Comparison of ENCODE assay signal across 8 cellular contexts in the genomic region with DNA sequence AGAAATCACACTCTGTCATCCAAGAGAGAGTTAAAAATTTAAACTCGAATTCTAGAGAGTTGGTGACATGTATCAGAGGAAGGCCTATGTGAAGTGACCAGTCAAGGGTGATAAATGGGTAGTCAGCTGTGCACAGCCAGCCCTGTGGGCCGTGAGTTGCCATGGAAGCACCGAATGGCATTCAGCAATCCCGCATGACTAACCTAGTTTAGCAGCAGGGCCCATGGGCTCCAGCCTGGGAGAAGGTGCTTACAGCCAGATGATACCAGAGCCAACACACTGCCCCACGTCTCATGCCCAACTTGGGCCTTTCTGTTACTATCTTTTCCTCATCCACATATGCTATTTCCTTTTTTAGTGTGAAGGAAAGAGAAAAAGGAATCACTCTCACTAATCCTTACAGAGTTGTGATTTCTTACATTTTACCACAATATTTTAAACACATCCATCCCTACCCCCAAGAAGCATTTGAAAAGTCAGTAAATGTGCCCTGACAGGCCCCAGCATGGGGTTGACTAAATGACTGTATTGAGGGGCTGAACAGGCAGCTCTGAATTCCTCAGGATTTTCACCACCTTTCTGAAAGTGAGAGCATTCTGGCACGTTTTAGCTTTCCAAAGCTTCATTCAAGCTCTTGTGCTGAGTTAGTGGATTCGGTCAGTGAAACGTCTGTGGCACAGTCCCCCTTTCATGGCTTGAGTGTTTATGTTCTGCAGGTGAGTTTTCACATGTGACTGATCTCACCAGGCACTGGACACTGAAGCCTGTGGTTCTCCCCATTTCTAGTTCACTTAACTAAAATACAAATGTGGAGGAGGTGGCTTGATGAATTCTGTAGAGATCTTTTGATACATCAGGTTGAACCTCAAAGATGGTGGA.
DNase-seq lines count a peak whose midpoint lies in the region; ATAC-seq and TF ChIP-seq lines count a peak whose summit lies in the region.

No MANE protein-coding gene starts in this region.

- H3K9me3 ChIP-seq in gastroesophageal sphincter, result no peaks in the 10 kb centered on the region

- no peak for TF ChIP-seq EP300 in gastroesophageal sphincter (IDR thresholded peaks at IDR 0.05)

- DNase-seq in T1000 (lab: John Stamatoyannopoulos, UW), result peak; percentile 59
- DNase-seq in occipital lobe (lab: John Stamatoyannopoulos, UW), result peak; percentile 67
- DNase-seq in KBM-7, result no peak
- no peak for DNase-seq in GM19238 (ENCODE audit: insufficient read length, low spot score)

- TF ChIP-seq POLR2A in GM18505 (IDR thresholded peaks at IDR 0.05; ENCODE audit: borderline replicate concordance, extremely low read depth, insufficient read depth, insufficient read length) (no peak), gastroesophageal sphincter (IDR thresholded peaks at IDR 0.05) (no peak)

- no peak overlapping the region for H3K4me3 ChIP-seq in gastroesophageal sphincter

- no peaks in the 10 kb centered on the region for H3K27me3 ChIP-seq in gastroesophageal sphincter

- peaks cover 31 to 100% (median 75%) of the 10 kb centered on the region in 3 donors for H3K4me1 ChIP-seq in gastroesophageal sphincter

- in situ Hi-C loops in KBM-7 (cut with MboI; ENCODE audit: low pct_unique_long_range_greater_than_20kb, low sequenced_read_pairs), result no loop called here

- TF ChIP-seq CTCF in gastroesophageal sphincter (IDR thresholded peaks at IDR 0.05), result no peak

- H3K27ac ChIP-seq in gastroesophageal sphincter, result peak overlapping the region; percentile 81 to 88 (median 84)

- no peaks in the 10 kb centered on the region for H3K36me3 ChIP-seq in gastroesophageal sphincter

- ATAC-seq in GM18505 (IDR thresholded peaks at IDR 0.05; ENCODE audit: unreplicated experiment), result peak; percentile 55
- peak; percentile 55 for ATAC-seq in HG03196 (IDR thresholded peaks at IDR 0.05; ENCODE audit: unreplicated experiment)
- ATAC-seq in gastroesophageal sphincter, result peak; percentile 89
- ATAC-seq in HG02588 (IDR thresholded peaks at IDR 0.05; ENCODE audit: unreplicated experiment), result no peak

- WGBS in gastroesophageal sphincter (ENCODE audit: low coverage in 1 of 2), 2 donors, result 15 to 16% methylated on average over 5 to 8 of the region's 8 CpGs

Comparison
In these comparisons a context has a peak if more than half of its experiments do, and no peak if none do; other contexts are left out.
1. DNase-seq: peak in T1000 (single experiment) and occipital lobe (single experiment); none in KBM-7 (single experiment) and GM19238 (single experiment).